In genomic region chr1:225845633-225846259, GRCh38 we compare ENCODE assay signal across 8 cellular contexts. TPM values are rescaled to one million over a fixed set of nuclear protein-coding genes. Genes with fewer than 3 reads are reported as not detected.
DNase-seq lines count a peak whose midpoint lies in the region; ATAC-seq, FAIRE-seq and TF ChIP-seq lines count a peak whose summit lies in the region.

No MANE protein-coding gene starts in this region.

- ATAC-seq in Panc1 (peak; percentile 89), GM19455 (IDR thresholded peaks at IDR 0.05; ENCODE audit: unreplicated experiment) (no peak), HG02938 (IDR thresholded peaks at IDR 0.05; ENCODE audit: unreplicated experiment) (no peak)

- H3K4me3 ChIP-seq in HL-60 (replicated peaks; ENCODE audit: insufficient read depth, low read length) (no peak overlapping the region), Panc1 (ENCODE audit: low read depth in 2 of 2, low read length in 2 of 2) (no peak overlapping the region), astrocyte (ENCODE audit: insufficient read depth, low read depth, low read length) (no peak overlapping the region), hepatocyte (no peak overlapping the region), sigmoid colon (no peak overlapping the region)

- 52% methylated on average over 11 of the region's 11 CpGs for WGBS in hepatocyte (ENCODE audit: low lambda C conversion rate, missing lambda C conversion rate)
- WGBS in sigmoid colon, 2 donors: 67 to 78% methylated on average over 11 of the region's 11 CpGs

- CTCF ChIA-PET in Panc1 (lab: Charles Lee): interaction anchor here (0.6 kb wide), 1 partner anchor 81 kb away, joined by 4 read pairs; no protein-coding TSS in a partner anchor

- no peak overlapping the region for H3K27ac Mint-ChIP-seq in astrocyte (ENCODE audit: unreplicated experiment)

- TF ChIP-seq EP300 in sigmoid colon (IDR thresholded peaks at IDR 0.05): no peak

- H3K4me2 ChIP-seq in astrocyte (ENCODE audit: low read length) (no peak overlapping the region), hepatocyte (no peak overlapping the region)

- POLR2A ChIA-PET in Panc1 (lab: Charles Lee): no interaction called here

- no peak overlapping the region for H2AFZ ChIP-seq in astrocyte (ENCODE audit: low read depth, low read length)
- no peak overlapping the region for H2AFZ ChIP-seq in hepatocyte

- H3K9me3 ChIP-seq in Panc1 (ENCODE audit: control insufficient read depth, insufficient read depth, low read depth, low read length): no peaks in the 10 kb centered on the region
- H3K9me3 ChIP-seq in astrocyte (ENCODE audit: insufficient read depth, low read depth, low read length): no peaks in the 10 kb centered on the region
- H3K9me3 ChIP-seq in hepatocyte (ENCODE audit: low read depth): no peaks in the 10 kb centered on the region
- no peaks in the 10 kb centered on the region for H3K9me3 ChIP-seq in sigmoid colon

- H3K27ac ChIP-seq in HL-60 (replicated peaks) (no peak overlapping the region), Panc1 (ENCODE audit: low read length) (no peak overlapping the region), astrocyte (ENCODE audit: low read depth, low read length) (no peak overlapping the region), hepatocyte (no peak overlapping the region), sigmoid colon (peak overlapping the region; percentile 14 to 68 (median 65))

- H3K4me1 ChIP-seq in Panc1 (ENCODE audit: control insufficient read depth, insufficient read depth, low read length) (0 out of 2 replicates have a peak, but pooled peaks cover 5% of the 10 kb centered on the region), astrocyte (ENCODE audit: insufficient read depth, low read length) (no peaks in the 10 kb centered on the region), hepatocyte (ENCODE audit: insufficient read depth) (peaks cover 4% of the 10 kb centered on the region), sigmoid colon (peaks cover 0 to 15% (median 13%) of the 10 kb centered on the region in 4 donors)

- H4K20me1 ChIP-seq in astrocyte (ENCODE audit: insufficient read depth, low read length) (peaks cover 5% of the 10 kb centered on the region), hepatocyte (ENCODE audit: insufficient read depth, poor library complexity, severe bottlenecking) (no peaks in the 10 kb centered on the region)

- H3K27me3 Mint-ChIP-seq in astrocyte (ENCODE audit: low read depth, unreplicated experiment): no peaks in the 10 kb centered on the region

- H3K4me3 Mint-ChIP-seq in astrocyte (ENCODE audit: unreplicated experiment): no peak overlapping the region

- H3K36me3 ChIP-seq in Panc1 (ENCODE audit: control insufficient read depth, insufficient read depth, low read length) (no peaks in the 10 kb centered on the region), astrocyte (ENCODE audit: insufficient read depth, low read length) (no peaks in the 10 kb centered on the region), hepatocyte (replicated peaks; ENCODE audit: insufficient read depth, low read depth) (no peaks in the 10 kb centered on the region), sigmoid colon (peaks cover 0 to 74% (median 27%) of the 10 kb centered on the region in 4 donors)

- H3K9ac ChIP-seq in astrocyte (ENCODE audit: low read length): no peak overlapping the region

- TF ChIP-seq CTCF in HL-60 (IDR thresholded peaks at IDR 0.05; ENCODE audit: insufficient read depth, low read length) (peak; percentile 30), Panc1 (IDR thresholded peaks at IDR 0.05) (peak; percentile 88), astrocyte (IDR thresholded peaks at IDR 0.05; ENCODE audit: insufficient read depth, low read depth, low read length) (peak; percentile 49), hepatocyte (IDR thresholded peaks at IDR 0.05; ENCODE audit: poor library complexity) (peak; percentile 69), sigmoid colon (IDR thresholded peaks at IDR 0.05) (peak; percentile 77 to 81 (median 80))

- H3K9me3 Mint-ChIP-seq in astrocyte (ENCODE audit: unreplicated experiment): peaks cover under 1% of the 10 kb centered on the region

- peaks cover 25% of the 10 kb centered on the region for H3K36me3 Mint-ChIP-seq in astrocyte (ENCODE audit: low read depth, unreplicated experiment)

- TF ChIP-seq POLR2A in sigmoid colon (IDR thresholded peaks at IDR 0.05): no peak

- H3K27me3 ChIP-seq in HL-60 (ENCODE audit: insufficient read depth, poor library complexity, severe bottlenecking): no peaks in the 10 kb centered on the region
- no peaks in the 10 kb centered on the region for H3K27me3 ChIP-seq in Panc1 (ENCODE audit: control insufficient read depth, insufficient read depth, low read length)
- no peaks in the 10 kb centered on the region for H3K27me3 ChIP-seq in astrocyte (ENCODE audit: insufficient read depth, low read length)
- no peaks in the 10 kb centered on the region for H3K27me3 ChIP-seq in hepatocyte
- H3K27me3 ChIP-seq in sigmoid colon: no peaks in the 10 kb centered on the region

- H3K79me2 ChIP-seq in astrocyte (ENCODE audit: insufficient read depth, low read length) (no peaks in the 10 kb centered on the region), hepatocyte (no peaks in the 10 kb centered on the region)

- peak; percentile 76 for DNase-seq in COR-L47 (lab: John Stamatoyannopoulos, UW)
- peak; percentile 35 to 72 for DNase-seq in HL-60 (ENCODE audit: low read depth in 1 of 2, low spot score in 1 of 2)
- peak; percentile 10 for DNase-seq in Panc1 (ENCODE audit: low read depth, low spot score)
- peak; percentile 49 for DNase-seq in astrocyte (ENCODE audit: low read depth)
- peak; percentile 83 for DNase-seq in hepatocyte (ENCODE audit: low spot score)
- DNase-seq in sigmoid colon: peak; percentile 93

- peaks cover 13% of the 10 kb centered on the region for H3K4me1 Mint-ChIP-seq in astrocyte (ENCODE audit: low read depth, unreplicated experiment)

- no TSS peak for BruUV-seq in Panc1 (replicated peaks; lab: Mats Ljungman, UMichigan)

- in situ Hi-C loops in Panc1 (cut with HindIII; ENCODE audit: low pct_unique_long_range_greater_than_20kb, low sequenced_read_pairs): no loop called here

- no peak for FAIRE-seq in astrocyte (lab: Jason Lieb, UNC)

- intact Hi-C loops in Panc1 (cut with micrococcal nuclease; ENCODE audit: unreplicated experiment): loop anchor here (2.0 to 5.0 kb wide), 2 partner anchors 68 to 371 kb away; partner anchors contain the start of gene SRP9
- intact Hi-C loops in sigmoid colon (cut with DNase I): loop anchor here (1.0 to 2.0 kb wide), 2 partner anchors 67 to 370 kb away; no protein-coding TSS in a partner anchor

- no peaks in the 10 kb centered on the region for H3K9me2 ChIP-seq in hepatocyte (replicated peaks; ENCODE audit: insufficient read depth)

RNA-seq across cellular contexts. Expression of gene EPHX1, which starts 35.8 kb away (rescaled TPM):
- total RNA-seq in Panc1 (2021; ENCODE audit: unreplicated experiment): 76.4 TPM
- 79.0 TPM for polyA plus RNA-seq in Panc1 (2012; ENCODE audit: insufficient read length)
- total RNA-seq in astrocyte: 82.8 and 96.9 TPM in 2 replicates
- total RNA-seq in hepatocyte: 122 and 133 TPM in 2 replicates
- 102 and 138 TPM in 2 replicates for polyA plus RNA-seq in hepatocyte
- 10 to 100 TPM; 43.6 to 78.9 (median 67.7) TPM for total RNA-seq in sigmoid colon
- polyA plus RNA-seq in sigmoid colon: 10 to 100 TPM in 2 of 3 donors, 1 to 10 TPM in 1; 6.9 to 26.6 (median 14.4) TPM

RNA-seq across cellular contexts. Expression of gene TMEM63A, which starts 36.4 kb away (rescaled TPM):
- total RNA-seq in Panc1 (2021; ENCODE audit: unreplicated experiment) (31.4 TPM), astrocyte (28.7 and 29.0 TPM in 2 replicates), hepatocyte (35.8 and 47.5 TPM in 2 replicates), sigmoid colon (10 to 100 TPM; 25.3 to 94.4 (median 36.9) TPM)
- polyA plus RNA-seq in Panc1 (2012; ENCODE audit: insufficient read length): 22.7 TPM
- polyA plus RNA-seq in hepatocyte (38.8 and 58.8 TPM in 2 replicates), sigmoid colon (100 to 1,000 TPM in 1 of 3 donors, 1 to 10 TPM in 2; 3.0 to 103 (median 5.5) TPM)

RNA-seq across cellular contexts. Expression of gene LEFTY1, which starts 43.2 kb away (rescaled TPM):
- not detected for total RNA-seq in Panc1 (2021; ENCODE audit: unreplicated experiment)
- 0.29 TPM for polyA plus RNA-seq in Panc1 (2012; ENCODE audit: insufficient read length)
- total RNA-seq in astrocyte: 4.2 and 11.8 TPM in 2 replicates
- 3.8 and 5.8 TPM in 2 replicates for total RNA-seq in hepatocyte
- polyA plus RNA-seq in hepatocyte: 3.9 and 4.5 TPM in 2 replicates
- not detected for total RNA-seq in sigmoid colon
- polyA plus RNA-seq in sigmoid colon: 100 to 1,000 TPM in 1 of 3 donors, 10 to 100 TPM in 2; 14.4 to 120 (median 46.2) TPM

Comparison
In these comparisons a context has a peak if more than half of its experiments do, and no peak if none do; other contexts are left out.
1. DNase-seq: peak in every context shown above with its lines; median percentile 93 in sigmoid colon; 83 in hepatocyte; 76 in COR-L47; 54 in HL-60; 49 in astrocyte; 10 in Panc1.
2. H3K27ac ChIP-seq: peak in sigmoid colon (4 of 4); none in HL-60 (single experiment), Panc1 (single experiment), astrocyte (single experiment) and hepatocyte (single experiment).
3. CTCF ChIP-seq: peak in every context shown above with its lines; median percentile 88 in Panc1; 80 in sigmoid colon; 69 in hepatocyte; 49 in astrocyte; 30 in HL-60.